ENCODE assay signal across 19 cellular contexts in genomic region chr9:125651907-125652306, GRCh38. TPM values are rescaled to one million over a fixed set of nuclear protein-coding genes. Genes with fewer than 3 reads are reported as not detected.
A peak's percentile ranks its signal among the peaks of the same experiment; 100 is the strongest.
DNase-seq lines count a peak whose midpoint lies in the region; ATAC-seq and TF ChIP-seq lines count a peak whose summit lies in the region.
"Had no signal": no experiment of that assay in that cellular context is flagged by ENCODE, and none has a peak within 500 bp of the region (broad histone marks: within the 10 kb centered on the region; RNA-seq: fewer than 3 reads in every experiment).

No MANE protein-coding gene starts in this region.

- H3K27ac Mint-ChIP-seq in CD14-positive monocyte (peak overlapping the region in 4 of 7 donors; percentile 94 to 100 (median 100)), IgD-negative memory B cell (peak overlapping the region in 2 of 3 donors; percentile 4 to 73)

- H2AFZ ChIP-seq in osteoblast (ENCODE audit: low read length) = no peak overlapping the region

- peaks cover 63% of the 10 kb centered on the region for H3K4me1 ChIP-seq in osteoblast (ENCODE audit: insufficient read depth, low read length)

- peaks cover 60% of the 10 kb centered on the region for H3K4me1 Mint-ChIP-seq in CD14-positive monocyte
- H3K4me1 Mint-ChIP-seq in IgD-negative memory B cell = peaks cover 27 to 59% (median 42%) of the 10 kb centered on the region in 3 donors

- peaks cover 35 to 40% of the 10 kb centered on the region in 2 donors for H3K36me3 Mint-ChIP-seq in CD14-positive monocyte
- peaks cover 3% of the 10 kb centered on the region for H3K36me3 Mint-ChIP-seq in IgD-negative memory B cell

- intact Hi-C loops in CD14-positive monocyte (cut with micrococcal nuclease) = loop anchor here (5.0 to 10.0 kb wide), 3 partner anchors 53 to 95 kb away; partner anchors contain the start of genes MAPKAP1 (in 2 of the 2) and PBX3 (in 1 of the 2)

- peaks cover 68% of the 10 kb centered on the region for H3K79me2 ChIP-seq in osteoblast (ENCODE audit: insufficient read depth, low read length)

- H3K27me3 ChIP-seq in osteoblast (ENCODE audit: insufficient read depth, low read length) = no peaks in the 10 kb centered on the region

- H3K27ac ChIP-seq in epithelial cell of prostate = peak overlapping the region; percentile 99
- peak overlapping the region; percentile 14 for H3K27ac ChIP-seq in osteoblast (ENCODE audit: low read depth, low read length)
- H3K27ac ChIP-seq: C4-2B had no signal

- H3K4me2 ChIP-seq in osteoblast (ENCODE audit: insufficient read depth, low read length) = no peak overlapping the region

- no peaks in the 10 kb centered on the region for H4K20me1 ChIP-seq in osteoblast (ENCODE audit: insufficient read depth, low read length)

- H3K9me3 ChIP-seq in osteoblast (ENCODE audit: low read depth, low read length) = no peaks in the 10 kb centered on the region

- H3K4me3 ChIP-seq in osteoblast (ENCODE audit: insufficient read depth, low read length) = no peak overlapping the region

- H3K27me3 Mint-ChIP-seq in CD14-positive monocyte (ENCODE audit: low read depth in 3 of 3) = peaks cover 0 to 2% (median 0%) of the 10 kb centered on the region in 3 donors
- no peaks in the 10 kb centered on the region for H3K27me3 Mint-ChIP-seq in IgD-negative memory B cell

- TF ChIP-seq CTCF in CD14-positive monocyte (IDR thresholded peaks at IDR 0.05) (no peak), osteoblast (IDR thresholded peaks at IDR 0.05; ENCODE audit: extremely low read depth, low read depth, low read length) (no peak)

- no peak for ATAC-seq in HG02885 (IDR thresholded peaks at IDR 0.05; ENCODE audit: poor library complexity, unreplicated experiment)
- ATAC-seq in GM18861 (IDR thresholded peaks at IDR 0.05; ENCODE audit: unreplicated experiment) = no peak
- ATAC-seq: Panc1 had no signal

- H3K4me3 Mint-ChIP-seq in CD14-positive monocyte (no peak overlapping the region), IgD-negative memory B cell (no peak overlapping the region)

- peaks cover 5% of the 10 kb centered on the region for H3K36me3 ChIP-seq in osteoblast (ENCODE audit: insufficient read depth, low read length)

- DNase-seq in CD14-positive monocyte (ENCODE audit: low spot score) = no peak
- no peak for DNase-seq in epithelial cell of prostate (ENCODE audit: low read depth, low spot score)
- no peak for DNase-seq in osteoblast (ENCODE audit: insufficient read length, low spot score, missing footprints)
- DNase-seq in nucleus accumbens (lab: John Stamatoyannopoulos, UW) = no peak
- no peak for DNase-seq in stimulated activated naive CD4-positive, alpha-beta T cell treated with Interleukin-2 at 50 U/mL for 16 hours (lab: John Stamatoyannopoulos, UW)
- DNase-seq: COR-L47, DMS153, EL, IMR-90, NCI-H1417, NCI-H2029, NCI-H2171 treated with DMSO at 0.1 percent for 48 hours, NCI-H774, SHP77 had no signal

- no peaks in the 10 kb centered on the region for H3K9me3 Mint-ChIP-seq in CD14-positive monocyte
- H3K9me3 Mint-ChIP-seq in IgD-negative memory B cell = no peaks in the 10 kb centered on the region

RNA-seq across cellular contexts. Expression of gene MAPKAP1, which starts 55.1 kb away (rescaled TPM):
- 10 to 100 TPM; 39.9 to 44.1 TPM for polyA plus RNA-seq in CD14-positive monocyte
- 74.7 TPM for polyA plus RNA-seq in IgD-negative memory B cell
- 72.4 and 75.4 TPM in 2 replicates for total RNA-seq in osteoblast
